ENCODE assay signal across 1 cellular context in genomic region chr10:74808501-74808900, GRCh38.
TF ChIP-seq lines count a peak whose summit lies in the region.

No MANE protein-coding gene starts in this region.

TF ChIP-seq in GM23338, 12 proteins besides CTCF, POLR2A, EP300 and RAD21 (continued from another document):
- TF ChIP-seq ZNF462 (CRISPR knock-in tag; IDR thresholded peaks at IDR 0.05) (no peak), EZH2phosphoT487 (IDR thresholded peaks at IDR 0.05; ENCODE audit: unreplicated experiment) (no peak), EZH2 (IDR thresholded peaks at IDR 0.05; ENCODE audit: low read depth, unreplicated experiment) (no peak)
